Comparison of ENCODE assay signal across 8 cellular contexts in genomic region chr19:4829001-4829712, GRCh38. TPM values are rescaled to one million over a fixed set of nuclear protein-coding genes. Genes with fewer than 3 reads are reported as not detected.
DNase-seq lines count a peak whose midpoint lies in the region; ATAC-seq and TF ChIP-seq lines count a peak whose summit lies in the region.

No MANE protein-coding gene starts in this region.

- H3K27ac Mint-ChIP-seq in stimulated activated naive B cell treated with anti-CD40 and anti-IgM and Interleukin-4, amounts not matched to agents 10 μg/mL and 1 μg/mL and 100 μg/mL, for 72 hours, result peak overlapping the region; percentile 77

- peaks cover 2% of the 10 kb centered on the region for H3F3A ChIP-seq in SK-N-SH (replicated peaks; ENCODE audit: insufficient read depth)

- H3K27me3 Mint-ChIP-seq in stimulated activated naive B cell treated with anti-CD40 and anti-IgM and Interleukin-4, amounts not matched to agents 10 μg/mL and 1 μg/mL and 100 μg/mL, for 72 hours, result no peaks in the 10 kb centered on the region

- in situ Hi-C loops in HAP-1 (cut with MboI; ENCODE audit: low sequenced_read_pairs), result no loop called here

- TF ChIP-seq CTCF in SK-N-SH (IDR thresholded peaks at IDR 0.05), result no peak

- H3K9me3 Mint-ChIP-seq in stimulated activated naive B cell treated with anti-CD40 and anti-IgM and Interleukin-4, amounts not matched to agents 10 μg/mL and 1 μg/mL and 100 μg/mL, for 72 hours, result no peaks in the 10 kb centered on the region

- POLR2A ChIA-PET in SK-N-SH (lab: Yijun Ruan, JAX), result interaction anchor here (0.6 kb wide), 1 partner anchor 13 kb away, joined by 5 read pairs; no protein-coding TSS in a partner anchor

- H3K79me2 ChIP-seq in SK-N-SH (ENCODE audit: insufficient read depth), result peaks cover 72% of the 10 kb centered on the region

- H3K4me1 Mint-ChIP-seq in stimulated activated naive B cell treated with anti-CD40 and anti-IgM and Interleukin-4, amounts not matched to agents 10 μg/mL and 1 μg/mL and 100 μg/mL, for 72 hours, result peaks cover 24 to 40% of the 10 kb centered on the region in 2 donors

- H3K36me3 Mint-ChIP-seq in stimulated activated naive B cell treated with anti-CD40 and anti-IgM and Interleukin-4, amounts not matched to agents 10 μg/mL and 1 μg/mL and 100 μg/mL, for 72 hours, result peaks cover 15 to 27% of the 10 kb centered on the region in 2 donors

- CTCF ChIA-PET in SK-N-SH (lab: Yijun Ruan, JAX), result interaction anchor here (0.8 to 8.1 kb wide), 3 partner anchors 15 to 22 kb away, joined by 3 to 47 read pairs (median 4); no protein-coding TSS in a partner anchor

- no peak overlapping the region for H2AFZ ChIP-seq in SK-N-SH (ENCODE audit: low read depth)

- no peak overlapping the region for H3K9ac ChIP-seq in SK-N-SH

- peak overlapping the region; percentile 74 to 78 for H3K4me3 Mint-ChIP-seq in stimulated activated naive B cell treated with anti-CD40 and anti-IgM and Interleukin-4, amounts not matched to agents 10 μg/mL and 1 μg/mL and 100 μg/mL, for 72 hours

- peaks cover 0 to 1% of the 10 kb centered on the region in 2 experiments for H3K36me3 ChIP-seq in SK-N-SH (replicated peaks in 1 of 2; ENCODE audit: control insufficient read depth in 1 of 2, insufficient read depth in 2 of 2, low read length in 1 of 2)
- H3K36me3 ChIP-seq in esophagus (ENCODE audit: control insufficient read depth in 2 of 2, insufficient read depth in 2 of 2, low read length in 1 of 2), result no peaks in the 10 kb centered on the region
- no peaks in the 10 kb centered on the region for H3K36me3 ChIP-seq in HAP-1 (replicated peaks)

- no peak overlapping the region for H3K27ac ChIP-seq in SK-N-SH (ENCODE audit: low read depth in 2 of 2, low read length in 1 of 2)
- peak overlapping the region in 1 of 2 donors; percentile 55 for H3K27ac ChIP-seq in esophagus (ENCODE audit: low read depth in 2 of 2, low read length in 1 of 2)

- no peaks in the 10 kb centered on the region for H3K9me2 ChIP-seq in SK-N-SH

- no peak for TF ChIP-seq RAD21 in SK-N-SH (IDR thresholded peaks at IDR 0.05; ENCODE audit: low read length)

- WGBS in SK-N-SH (ENCODE audit: low lambda C conversion rate), result 84% methylated on average over 13 of the region's 16 CpGs
- WGBS in esophagus, 2 donors, result 43 to 56% methylated on average over 16 of the region's 16 CpGs

- ATAC-seq in SK-N-SH treated with all-trans-retinoic acid at 6 μM for 48 hours, result no peak
- ATAC-seq in stimulated activated naive B cell treated with anti-CD40 and anti-IgM and Interleukin-4, amounts not matched to agents 10 μg/mL and 1 μg/mL and 100 μg/mL, for 72 hours (replicated peaks), result peak; percentile 74 to 75
- no peak for ATAC-seq in GM18870 (IDR thresholded peaks at IDR 0.05; ENCODE audit: unreplicated experiment)

- peak overlapping the region; percentile 62 for H3K4me2 ChIP-seq in SK-N-SH

- H3K4me3 ChIP-seq in SK-N-SH (ENCODE audit: low read depth in 2 of 2, low read length in 1 of 2) (no peak overlapping the region), esophagus (ENCODE audit: low read depth in 1 of 2, low read length in 2 of 2) (peak overlapping the region; percentile 15 to 49), HAP-1 (no peak overlapping the region)

- no peak for TF ChIP-seq EP300 in SK-N-SH (IDR thresholded peaks at IDR 0.05; ENCODE audit: borderline replicate concordance in 1 of 2, low read depth in 1 of 2, low read length in 1 of 2)

- H3K9me3 ChIP-seq in SK-N-SH (no peaks in the 10 kb centered on the region), esophagus (ENCODE audit: control insufficient read depth in 2 of 2, insufficient read depth in 1 of 2, low read depth in 1 of 2, low read length in 1 of 2) (no peaks in the 10 kb centered on the region), HAP-1 (no peaks in the 10 kb centered on the region)

- no peaks in the 10 kb centered on the region for H3K27me3 ChIP-seq in SK-N-SH (ENCODE audit: insufficient read depth)
- H3K27me3 ChIP-seq in esophagus (ENCODE audit: control insufficient read depth in 1 of 2, insufficient read depth in 2 of 2, low read length in 2 of 2), result no peaks in the 10 kb centered on the region
- H3K27me3 ChIP-seq in HAP-1 (ENCODE audit: low read depth), result no peaks in the 10 kb centered on the region

- no peaks in the 10 kb centered on the region for H4K20me1 ChIP-seq in SK-N-SH (ENCODE audit: insufficient read depth)

- DNase-seq in SK-N-SH, result no peak
- peak; percentile 72 for DNase-seq in OCI-M1 (lab: John Stamatoyannopoulos, UW)
- peak; percentile 33 for DNase-seq in stimulated activated naive B cell treated with anti-CD40 and anti-IgM and Interleukin-4, amounts not matched to agents 10 μg/mL and 1 μg/mL and 100 μg/mL, for 72 hours
- no peak for DNase-seq in NCI-H2171 treated with DMSO at 0.1 percent for 48 hours (lab: John Stamatoyannopoulos, UW)
- DNase-seq in HAP-1 (ENCODE audit: low spot score in 2 of 2), result no peak

- H3K4me1 ChIP-seq in SK-N-SH (ENCODE audit: control insufficient read depth in 1 of 2, insufficient read depth in 2 of 2, low read depth in 1 of 2, low read length in 1 of 2) (peaks cover 5% of the 10 kb centered on the region in 2 experiments; a peak in 1 of 4 replicates), esophagus (ENCODE audit: control insufficient read depth in 2 of 2, insufficient read depth in 2 of 2, low read length in 1 of 2) (peaks cover 0 to 6% of the 10 kb centered on the region in 2 donors), HAP-1 (peaks cover 2% of the 10 kb centered on the region)

TF ChIP-seq in SK-N-SH, 30 proteins besides CTCF, POLR2A, EP300 and RAD21:
- TF ChIP-seq POLR2AphosphoS5 (IDR thresholded peaks at IDR 0.05; ENCODE audit: low read depth, low read length) (no peak), GATA2 (CRISPR knock-in tag; IDR thresholded peaks at IDR 0.05) (no peak), FOXM1 (IDR thresholded peaks at IDR 0.05; ENCODE audit: low read depth) (no peak), MXI1 (IDR thresholded peaks at IDR 0.05; ENCODE audit: low read depth, low read length) (no peak)

TF ChIP-seq in SK-N-SH treated with all-trans-retinoic acid at 6 μM for 48 hours, 23 proteins besides CTCF, POLR2A, EP300 and RAD21 (continues in another document):
- TF ChIP-seq ZFP3 (CRISPR knock-in tag; IDR thresholded peaks at IDR 0.05) (no peak), OSR1 (CRISPR knock-in tag; IDR thresholded peaks at IDR 0.05) (no peak), RARB (CRISPR knock-in tag; IDR thresholded peaks at IDR 0.05) (no peak), BACH2 (CRISPR knock-in tag; IDR thresholded peaks at IDR 0.05; ENCODE audit: borderline replicate concordance) (no peak), CREB5 (CRISPR knock-in tag; IDR thresholded peaks at IDR 0.05; ENCODE audit: low read depth) (no peak), POU6F1 (CRISPR knock-in tag; IDR thresholded peaks at IDR 0.05; ENCODE audit: borderline replicate concordance, low read depth) (no peak), SNAI2 (CRISPR knock-in tag; IDR thresholded peaks at IDR 0.05) (no peak), CSDC2 (CRISPR knock-in tag; IDR thresholded peaks at IDR 0.05) (no peak), PATZ1 (CRISPR knock-in tag; IDR thresholded peaks at IDR 0.05; ENCODE audit: borderline replicate concordance) (no peak)

RNA-seq across cellular contexts. Expression of gene TICAM1, which starts 2.4 kb away (rescaled TPM):
- polyA plus RNA-seq in SK-N-SH (2012; rRNA removed) (1.8 and 2.7 TPM in 2 replicates), esophagus (10 to 100 TPM; 40.8 to 50.4 TPM)
- polyA plus RNA-seq in SK-N-SH (2012; cell fraction: cytosol; rRNA removed), result 1.9 and 2.6 TPM in 2 replicates
- polyA plus RNA-seq in SK-N-SH (2012; cell fraction: nucleus; rRNA removed), result 2.1 and 3.7 TPM in 2 replicates

RNA-seq across cellular contexts. Expression of gene FEM1A, which starts 37.6 kb away (rescaled TPM):
- 4.8 and 5.0 TPM in 2 replicates for polyA plus RNA-seq in SK-N-SH (2012; rRNA removed)
- polyA plus RNA-seq in SK-N-SH (2012; cell fraction: cytosol; rRNA removed), result 2.8 and 4.0 TPM in 2 replicates
- 3.5 and 3.7 TPM in 2 replicates for polyA plus RNA-seq in SK-N-SH (2012; cell fraction: nucleus; rRNA removed)
- 1 to 10 TPM; 5.2 to 6.1 TPM for polyA plus RNA-seq in esophagus

RNA-seq across cellular contexts. Expression of gene PLIN3, which starts 38.3 kb away (rescaled TPM):
- polyA plus RNA-seq in SK-N-SH (2012; rRNA removed) (129 and 136 TPM in 2 replicates), esophagus (100 to 1,000 TPM in 1 of 2 donors, 10 to 100 TPM in 1; 96.5 to 142 TPM)
- 55.6 and 96.3 TPM in 2 replicates for polyA plus RNA-seq in SK-N-SH (2012; cell fraction: cytosol; rRNA removed)
- polyA plus RNA-seq in SK-N-SH (2012; cell fraction: nucleus; rRNA removed), result 67.5 and 82.1 TPM in 2 replicates

Comparison
In these comparisons a context has a peak if more than half of its experiments do, and no peak if none do; other contexts are left out.
1. DNase-seq: peak in OCI-M1 (single experiment) and stimulated activated naive B cell treated with anti-CD40 and anti-IgM and Interleukin-4, amounts not matched to agents 10 μg/mL and 1 μg/mL and 100 μg/mL, for 72 hours (single experiment); none in SK-N-SH (single experiment), NCI-H2171 treated with DMSO at 0.1 percent for 48 hours (single experiment) and HAP-1 (0 of 2).
2. H3K4me3 ChIP-seq: peak in esophagus (2 of 2); none in SK-N-SH (0 of 2) and HAP-1 (single experiment).
3. ATAC-seq: peak in stimulated activated naive B cell treated with anti-CD40 and anti-IgM and Interleukin-4, amounts not matched to agents 10 μg/mL and 1 μg/mL and 100 μg/mL, for 72 hours (2 of 2); none in SK-N-SH treated with all-trans-retinoic acid at 6 μM for 48 hours (single experiment) and GM18870 (single experiment).
4. RNA of gene TICAM1, which starts 2.4 kb away (polyA plus RNA-seq): 40.8 to 50.4 TPM in esophagus; 1.8 to 3.7 TPM in SK-N-SH; every median in the first group is over 4 times any median in the second.